ENCODE assay signal across 2 cellular contexts in genomic region chr10:71804067-71804466, GRCh38.
TF ChIP-seq lines count a peak whose summit lies in the region.

No MANE protein-coding gene starts in this region.

TF ChIP-seq in HepG2, 621 proteins besides CTCF, POLR2A, EP300 and RAD21:
- TF ChIP-seq ZNF749 (CRISPR knock-in tag; IDR thresholded peaks at IDR 0.05; ENCODE audit: borderline replicate concordance) (no peak), ZBTB1 (CRISPR knock-in tag; IDR thresholded peaks at IDR 0.05; ENCODE audit: borderline replicate concordance) (no peak), RBM39 (IDR thresholded peaks at IDR 0.05; ENCODE audit: low read depth, low read length, poor library complexity, severe bottlenecking) (no peak), CENPBD1 (CRISPR knock-in tag; IDR thresholded peaks at IDR 0.05; ENCODE audit: borderline replicate concordance, low read depth) (no peak), ZHX1 (CRISPR knock-in tag; IDR thresholded peaks at IDR 0.05; ENCODE audit: low read depth) (no peak), SIX1 (CRISPR knock-in tag; IDR thresholded peaks at IDR 0.05; ENCODE audit: borderline replicate concordance) (no peak), TSC22D2 (CRISPR knock-in tag; IDR thresholded peaks at IDR 0.05; ENCODE audit: borderline replicate concordance) (no peak), ZNF644 (CRISPR knock-in tag; IDR thresholded peaks at IDR 0.05; ENCODE audit: low read depth) (no peak), E2F5 (CRISPR knock-in tag; conservative IDR thresholded peaks at IDR 0.05) (no peak), DNMT1 (CRISPR knock-in tag; IDR thresholded peaks at IDR 0.05) (no peak), MYPOP (CRISPR knock-in tag; IDR thresholded peaks at IDR 0.05) (no peak), GZF1 (CRISPR knock-in tag; IDR thresholded peaks at IDR 0.05) (no peak), ZNF138 (CRISPR knock-in tag; IDR thresholded peaks at IDR 0.05; ENCODE audit: low read depth) (no peak), HOMEZ (CRISPR knock-in tag; IDR thresholded peaks at IDR 0.05; ENCODE audit: low read depth) (no peak), ZNF850 (CRISPR knock-in tag; conservative IDR thresholded peaks at IDR 0.05) (no peak), ZNF547 (CRISPR knock-in tag; IDR thresholded peaks at IDR 0.05) (no peak)

TF ChIP-seq in WTC11, 78 proteins besides CTCF, POLR2A, EP300 and RAD21:
- no peak for TF ChIP-seq HMGXB4 (CRISPR knock-in tag; IDR thresholded peaks at IDR 0.05)
- no peak for TF ChIP-seq ZMAT4 (CRISPR knock-in tag; IDR thresholded peaks at IDR 0.05)
- no peak for TF ChIP-seq TEAD1 (CRISPR knock-in tag; IDR thresholded peaks at IDR 0.05)
- no peak for TF ChIP-seq CREM (CRISPR knock-in tag; IDR thresholded peaks at IDR 0.05)
- no peak for TF ChIP-seq PREB (CRISPR knock-in tag; IDR thresholded peaks at IDR 0.05; ENCODE audit: borderline replicate concordance)
- no peak for TF ChIP-seq E2F1 (CRISPR knock-in tag; IDR thresholded peaks at IDR 0.05)
- no peak for TF ChIP-seq OVOL2 (CRISPR knock-in tag; IDR thresholded peaks at IDR 0.05; ENCODE audit: borderline replicate concordance)
